Comparison of ENCODE assay signal across 29 cellular contexts in genomic region chr2:28578768-28579167, GRCh38.
"Had no signal": no experiment of that assay in that cellular context is flagged by ENCODE, and none has a peak within 500 bp of the region (broad histone marks: within the 10 kb centered on the region; RNA-seq: fewer than 3 reads in every experiment).

No MANE protein-coding gene starts in this region.

- H3K36me3 ChIP-seq: breast epithelium, WERI-Rb-1 had no signal

- H3K9me3 ChIP-seq: body of pancreas, breast epithelium, Peyer's patch had no signal

- H3K27ac ChIP-seq: body of pancreas, breast epithelium, KMS-11, Peyer's patch, WERI-Rb-1 had no signal

- H3K27me3 ChIP-seq: body of pancreas, breast epithelium, Peyer's patch had no signal

- H3K4me1 ChIP-seq: body of pancreas, breast epithelium, Peyer's patch had no signal

- H3K27ac Mint-ChIP-seq: activated CD8-positive, alpha-beta T cell treated with anti-CD3 and anti-CD28 coated beads for 36 hours; activated naive CD8-positive, alpha-beta T cell treated with anti-CD3 and anti-CD28 coated beads for 36 hours; activated T-cell treated with anti-CD3 and anti-CD28 coated beads, Interleukin-2, amount 50 U/mL, for 72 hours; activated T-helper 17 cell treated with anti-CD3 and anti-CD28 coated beads, Interleukin-2, amount 50 U/mL, for 72 hours; T-cell; T-helper 17 cell had no signal

- H3K27me3 Mint-ChIP-seq: activated CD8-positive, alpha-beta T cell treated with anti-CD3 and anti-CD28 coated beads for 36 hours; activated naive CD8-positive, alpha-beta T cell treated with anti-CD3 and anti-CD28 coated beads for 36 hours; activated T-helper 17 cell treated with anti-CD3 and anti-CD28 coated beads, Interleukin-2, amount 50 U/mL, for 72 hours; T-cell; T-helper 17 cell had no signal

- H3K4me1 Mint-ChIP-seq: activated T-helper 17 cell treated with anti-CD3 and anti-CD28 coated beads, Interleukin-2, amount 50 U/mL, for 72 hours had no signal

- H3K4me3 Mint-ChIP-seq: activated CD8-positive, alpha-beta T cell treated with anti-CD3 and anti-CD28 coated beads for 36 hours; activated naive CD8-positive, alpha-beta T cell treated with anti-CD3 and anti-CD28 coated beads for 36 hours; activated T-cell treated with anti-CD3 and anti-CD28 coated beads, Interleukin-2, amount 50 U/mL, for 72 hours; activated T-helper 17 cell treated with anti-CD3 and anti-CD28 coated beads, Interleukin-2, amount 50 U/mL, for 72 hours; T-cell; T-helper 17 cell had no signal

- H3K9me3 Mint-ChIP-seq: activated CD8-positive, alpha-beta T cell treated with anti-CD3 and anti-CD28 coated beads for 36 hours; activated naive CD8-positive, alpha-beta T cell treated with anti-CD3 and anti-CD28 coated beads for 36 hours; activated T-cell treated with anti-CD3 and anti-CD28 coated beads, Interleukin-2, amount 50 U/mL, for 72 hours; activated T-helper 17 cell treated with anti-CD3 and anti-CD28 coated beads, Interleukin-2, amount 50 U/mL, for 72 hours had no signal

- H3K4me3 ChIP-seq: body of pancreas, breast epithelium, Peyer's patch had no signal

- DNase-seq: activated CD4-positive, alpha-beta T cell treated with anti-CD3 and anti-CD28 coated beads for 1 hour; activated CD4-positive, alpha-beta T cell treated with anti-CD3 and anti-CD28 coated beads for 48 hours; activated CD4-positive, CD25-positive, alpha-beta regulatory T cell; activated CD8-positive, alpha-beta T cell treated with anti-CD3 and anti-CD28 coated beads for 36 hours; activated naive CD4-positive, alpha-beta T cell; activated naive CD4-positive, alpha-beta T cell treated with anti-CD3 and anti-CD28 coated beads, Interleukin-2, amount 50 U/mL, for 16 hours; activated naive CD8-positive, alpha-beta T cell treated with anti-CD3 and anti-CD28 coated beads for 36 hours; activated T-cell treated with anti-CD3 and anti-CD28 coated beads, Interleukin-2, amount 50 U/mL, for 1 hour; activated T-cell treated with anti-CD3 and anti-CD28 coated beads, Interleukin-2, amount 50 U/mL, for 72 hours; body of pancreas; MM.1S; MV-4-11; NCI-H1092; NCI-H1436 treated with DMSO at 0.1 percent for 48 hours; NCI-H1694 treated with DMSO at 0.1 percent for 48 hours; NCI-H2029; NCI-H345; NCI-H524 treated with DMSO at 0.1 percent for 48 hours; NK-92 treated with Interleukin-12 subunit alpha and Interleukin-12 subunit beta, amount 100 ng/mL, for 24 hours; PC-3; Peyer's patch; RPMI8226; SIG-M5; T-cell; T-helper 17 cell; WERI-Rb-1 had no signal

- H3K36me3 Mint-ChIP-seq: activated naive CD8-positive, alpha-beta T cell treated with anti-CD3 and anti-CD28 coated beads for 36 hours; T-cell had no signal
